1 cellular context compared by ENCODE assay signal in the genomic region with DNA sequence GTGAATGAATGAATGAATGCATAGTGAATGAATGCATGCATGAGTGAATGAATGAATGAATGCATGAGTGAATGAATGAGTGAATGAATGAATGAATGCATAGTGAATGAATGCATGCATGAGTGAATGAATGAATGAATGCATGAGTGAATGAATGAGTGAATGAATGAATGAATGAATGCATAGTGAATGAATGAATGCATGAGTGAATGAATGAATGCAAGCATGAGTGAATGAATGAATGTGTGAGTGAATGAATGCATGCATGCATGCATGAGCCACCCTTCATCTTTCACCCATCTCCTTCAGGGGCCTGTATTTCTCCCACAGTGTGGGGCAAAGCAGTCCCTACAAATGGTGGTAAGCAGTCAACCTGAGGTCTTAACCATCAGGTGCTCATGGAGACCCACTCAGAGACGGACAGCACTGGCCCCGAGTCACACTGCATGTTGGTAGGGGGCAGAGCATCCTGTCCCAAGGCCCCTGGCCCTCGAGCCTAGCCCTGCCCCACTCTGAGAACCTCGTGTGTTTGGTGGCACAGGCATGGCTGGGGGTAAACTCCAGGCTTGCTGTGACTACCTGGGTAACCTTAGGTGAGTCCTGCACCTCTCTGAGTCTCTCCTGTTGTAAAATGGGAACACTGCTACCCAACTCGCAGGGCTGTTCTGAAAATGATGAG.
TF ChIP-seq lines count a peak whose summit lies in the region.

No MANE protein-coding gene starts in this region.

TF ChIP-seq in GM23338, 12 proteins besides CTCF, POLR2A, EP300 and RAD21 (continued from another document):
- TF ChIP-seq, protein P1, sequence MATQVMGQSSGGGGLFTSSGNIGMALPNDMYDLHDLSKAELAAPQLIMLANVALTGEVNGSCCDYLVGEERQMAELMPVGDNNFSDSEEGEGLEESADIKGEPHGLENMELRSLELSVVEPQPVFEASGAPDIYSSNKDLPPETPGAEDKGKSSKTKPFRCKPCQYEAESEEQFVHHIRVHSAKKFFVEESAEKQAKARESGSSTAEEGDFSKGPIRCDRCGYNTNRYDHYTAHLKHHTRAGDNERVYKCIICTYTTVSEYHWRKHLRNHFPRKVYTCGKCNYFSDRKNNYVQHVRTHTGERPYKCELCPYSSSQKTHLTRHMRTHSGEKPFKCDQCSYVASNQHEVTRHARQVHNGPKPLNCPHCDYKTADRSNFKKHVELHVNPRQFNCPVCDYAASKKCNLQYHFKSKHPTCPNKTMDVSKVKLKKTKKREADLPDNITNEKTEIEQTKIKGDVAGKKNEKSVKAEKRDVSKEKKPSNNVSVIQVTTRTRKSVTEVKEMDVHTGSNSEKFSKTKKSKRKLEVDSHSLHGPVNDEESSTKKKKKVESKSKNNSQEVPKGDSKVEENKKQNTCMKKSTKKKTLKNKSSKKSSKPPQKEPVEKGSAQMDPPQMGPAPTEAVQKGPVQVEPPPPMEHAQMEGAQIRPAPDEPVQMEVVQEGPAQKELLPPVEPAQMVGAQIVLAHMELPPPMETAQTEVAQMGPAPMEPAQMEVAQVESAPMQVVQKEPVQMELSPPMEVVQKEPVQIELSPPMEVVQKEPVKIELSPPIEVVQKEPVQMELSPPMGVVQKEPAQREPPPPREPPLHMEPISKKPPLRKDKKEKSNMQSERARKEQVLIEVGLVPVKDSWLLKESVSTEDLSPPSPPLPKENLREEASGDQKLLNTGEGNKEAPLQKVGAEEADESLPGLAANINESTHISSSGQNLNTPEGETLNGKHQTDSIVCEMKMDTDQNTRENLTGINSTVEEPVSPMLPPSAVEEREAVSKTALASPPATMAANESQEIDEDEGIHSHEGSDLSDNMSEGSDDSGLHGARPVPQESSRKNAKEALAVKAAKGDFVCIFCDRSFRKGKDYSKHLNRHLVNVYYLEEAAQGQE (IDR thresholded peaks at IDR 0.05; ENCODE audit: unreplicated experiment) = no peak
- TF ChIP-seq NANOG (IDR thresholded peaks at IDR 0.05; ENCODE audit: borderline replicate concordance) = no peak
- no peak for TF ChIP-seq ZNF114 (CRISPR knock-in tag; IDR thresholded peaks at IDR 0.05)
- TF ChIP-seq EZH2phosphoT487 (IDR thresholded peaks at IDR 0.05; ENCODE audit: unreplicated experiment) = no peak
- TF ChIP-seq, protein P2, sequence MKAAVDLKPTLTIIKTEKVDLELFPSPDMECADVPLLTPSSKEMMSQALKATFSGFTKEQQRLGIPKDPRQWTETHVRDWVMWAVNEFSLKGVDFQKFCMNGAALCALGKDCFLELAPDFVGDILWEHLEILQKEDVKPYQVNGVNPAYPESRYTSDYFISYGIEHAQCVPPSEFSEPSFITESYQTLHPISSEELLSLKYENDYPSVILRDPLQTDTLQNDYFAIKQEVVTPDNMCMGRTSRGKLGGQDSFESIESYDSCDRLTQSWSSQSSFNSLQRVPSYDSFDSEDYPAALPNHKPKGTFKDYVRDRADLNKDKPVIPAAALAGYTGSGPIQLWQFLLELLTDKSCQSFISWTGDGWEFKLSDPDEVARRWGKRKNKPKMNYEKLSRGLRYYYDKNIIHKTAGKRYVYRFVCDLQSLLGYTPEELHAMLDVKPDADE (IDR thresholded peaks at IDR 0.05) = no peak
- TF ChIP-seq, protein P3, sequence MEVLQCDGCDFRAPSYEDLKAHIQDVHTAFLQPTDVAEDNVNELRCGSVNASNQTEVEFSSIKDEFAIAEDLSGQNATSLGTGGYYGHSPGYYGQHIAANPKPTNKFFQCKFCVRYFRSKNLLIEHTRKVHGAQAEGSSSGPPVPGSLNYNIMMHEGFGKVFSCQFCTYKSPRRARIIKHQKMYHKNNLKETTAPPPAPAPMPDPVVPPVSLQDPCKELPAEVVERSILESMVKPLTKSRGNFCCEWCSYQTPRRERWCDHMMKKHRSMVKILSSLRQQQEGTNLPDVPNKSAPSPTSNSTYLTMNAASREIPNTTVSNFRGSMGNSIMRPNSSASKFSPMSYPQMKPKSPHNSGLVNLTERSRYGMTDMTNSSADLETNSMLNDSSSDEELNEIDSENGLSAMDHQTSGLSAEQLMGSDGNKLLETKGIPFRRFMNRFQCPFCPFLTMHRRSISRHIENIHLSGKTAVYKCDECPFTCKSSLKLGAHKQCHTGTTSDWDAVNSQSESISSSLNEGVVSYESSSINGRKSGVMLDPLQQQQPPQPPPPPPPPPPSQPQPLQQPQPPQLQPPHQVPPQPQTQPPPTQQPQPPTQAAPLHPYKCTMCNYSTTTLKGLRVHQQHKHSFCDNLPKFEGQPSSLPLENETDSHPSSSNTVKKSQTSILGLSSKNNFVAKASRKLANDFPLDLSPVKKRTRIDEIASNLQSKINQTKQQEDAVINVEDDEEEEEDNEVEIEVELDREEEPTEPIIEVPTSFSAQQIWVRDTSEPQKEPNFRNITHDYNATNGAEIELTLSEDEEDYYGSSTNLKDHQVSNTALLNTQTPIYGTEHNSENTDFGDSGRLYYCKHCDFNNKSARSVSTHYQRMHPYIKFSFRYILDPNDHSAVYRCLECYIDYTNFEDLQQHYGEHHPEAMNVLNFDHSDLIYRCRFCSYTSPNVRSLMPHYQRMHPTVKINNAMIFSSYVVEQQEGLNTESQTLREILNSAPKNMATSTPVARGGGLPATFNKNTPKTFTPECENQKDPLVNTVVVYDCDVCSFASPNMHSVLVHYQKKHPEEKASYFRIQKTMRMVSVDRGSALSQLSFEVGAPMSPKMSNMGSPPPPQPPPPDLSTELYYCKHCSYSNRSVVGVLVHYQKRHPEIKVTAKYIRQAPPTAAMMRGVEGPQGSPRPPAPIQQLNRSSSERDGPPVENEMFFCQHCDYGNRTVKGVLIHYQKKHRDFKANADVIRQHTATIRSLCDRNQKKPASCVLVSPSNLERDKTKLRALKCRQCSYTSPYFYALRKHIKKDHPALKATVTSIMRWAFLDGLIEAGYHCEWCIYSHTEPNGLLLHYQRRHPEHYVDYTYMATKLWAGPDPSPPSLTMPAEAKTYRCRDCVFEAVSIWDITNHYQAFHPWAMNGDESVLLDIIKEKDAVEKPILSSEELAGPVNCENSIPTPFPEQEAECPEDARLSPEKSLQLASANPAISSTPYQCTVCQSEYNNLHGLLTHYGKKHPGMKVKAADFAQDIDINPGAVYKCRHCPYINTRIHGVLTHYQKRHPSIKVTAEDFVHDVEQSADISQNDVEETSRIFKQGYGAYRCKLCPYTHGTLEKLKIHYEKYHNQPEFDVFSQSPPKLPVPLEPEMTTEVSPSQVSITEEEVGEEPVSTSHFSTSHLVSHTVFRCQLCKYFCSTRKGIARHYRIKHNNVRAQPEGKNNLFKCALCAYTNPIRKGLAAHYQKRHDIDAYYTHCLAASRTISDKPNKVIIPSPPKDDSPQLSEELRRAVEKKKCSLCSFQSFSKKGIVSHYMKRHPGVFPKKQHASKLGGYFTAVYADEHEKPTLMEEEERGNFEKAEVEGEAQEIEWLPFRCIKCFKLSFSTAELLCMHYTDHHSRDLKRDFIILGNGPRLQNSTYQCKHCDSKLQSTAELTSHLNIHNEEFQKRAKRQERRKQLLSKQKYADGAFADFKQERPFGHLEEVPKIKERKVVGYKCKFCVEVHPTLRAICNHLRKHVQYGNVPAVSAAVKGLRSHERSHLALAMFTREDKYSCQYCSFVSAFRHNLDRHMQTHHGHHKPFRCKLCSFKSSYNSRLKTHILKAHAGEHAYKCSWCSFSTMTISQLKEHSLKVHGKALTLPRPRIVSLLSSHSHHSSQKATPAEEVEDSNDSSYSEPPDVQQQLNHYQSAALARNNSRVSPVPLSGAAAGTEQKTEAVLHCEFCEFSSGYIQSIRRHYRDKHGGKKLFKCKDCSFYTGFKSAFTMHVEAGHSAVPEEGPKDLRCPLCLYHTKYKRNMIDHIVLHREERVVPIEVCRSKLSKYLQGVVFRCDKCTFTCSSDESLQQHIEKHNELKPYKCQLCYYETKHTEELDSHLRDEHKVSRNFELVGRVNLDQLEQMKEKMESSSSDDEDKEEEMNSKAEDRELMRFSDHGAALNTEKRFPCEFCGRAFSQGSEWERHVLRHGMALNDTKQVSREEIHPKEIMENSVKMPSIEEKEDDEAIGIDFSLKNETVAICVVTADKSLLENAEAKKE (CRISPR knock-in tag; IDR thresholded peaks at IDR 0.05) = no peak
- no peak for TF ChIP-seq POLR2AphosphoS5 (IDR thresholded peaks at IDR 0.05; ENCODE audit: low read depth)
